Comparison of ENCODE assay signal across 19 cellular contexts in the genomic region with DNA sequence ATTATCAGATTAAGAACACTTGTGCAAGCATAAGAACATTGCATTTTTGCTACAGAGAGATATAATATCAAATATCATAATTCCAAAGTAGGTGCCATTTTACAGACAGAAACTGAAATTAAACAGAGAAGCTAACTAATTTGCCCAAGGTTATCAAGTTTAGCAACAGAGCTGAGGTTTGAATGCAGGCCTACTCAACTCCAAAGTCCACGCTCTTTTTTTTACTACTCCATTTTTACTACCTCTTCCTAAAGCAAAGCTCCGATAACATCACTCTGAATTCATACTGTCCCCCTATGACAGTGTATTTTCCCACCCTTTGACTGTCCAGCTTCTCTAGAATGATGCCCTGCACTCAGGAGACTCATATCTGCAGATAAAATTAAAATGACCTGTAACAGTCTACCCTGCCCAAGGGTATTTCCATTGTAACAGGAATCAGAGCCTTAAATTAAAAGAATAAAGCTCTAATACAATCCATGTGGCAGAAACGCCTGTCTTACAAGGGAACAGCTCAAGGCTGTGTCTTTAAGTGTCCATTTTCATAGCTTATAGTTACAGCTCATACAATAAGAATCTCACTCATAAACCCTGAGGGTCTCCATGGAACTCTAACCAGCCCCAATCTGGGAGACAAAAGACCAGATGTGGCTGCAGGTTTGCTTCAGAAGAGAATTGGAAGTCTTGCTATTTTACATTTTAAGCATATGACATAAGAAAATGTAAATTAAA. TPM values are rescaled to one million over a fixed set of nuclear protein-coding genes. Genes with fewer than 3 reads are reported as not detected.
DNase-seq lines count a peak whose midpoint lies in the region; ATAC-seq, FAIRE-seq and TF ChIP-seq lines count a peak whose summit lies in the region.
"Had no signal": no experiment of that assay in that cellular context is flagged by ENCODE, and none has a peak within 500 bp of the region (broad histone marks: within the 10 kb centered on the region; RNA-seq: fewer than 3 reads in every experiment).

No MANE protein-coding gene starts in this region.

- no peaks in the 10 kb centered on the region for H3K27me3 ChIP-seq in gastrocnemius medialis

- ATAC-seq in left lobe of liver (peak; percentile 44), gastrocnemius medialis (no peak), HG03196 (IDR thresholded peaks at IDR 0.05; ENCODE audit: unreplicated experiment) (no peak)
- ATAC-seq: GM12878 had no signal

- peaks cover 29 to 42% of the 10 kb centered on the region in 2 donors for H3K4me1 ChIP-seq in gastrocnemius medialis

- peak overlapping the region; percentile 4 to 81 (median 72) for H3K27ac ChIP-seq in gastrocnemius medialis

- H3K9me3 ChIP-seq in gastrocnemius medialis, result no peaks in the 10 kb centered on the region

- no peak for DNase-seq in GM19239 (ENCODE audit: insufficient read length, low spot score)
- peak; percentile 24 for DNase-seq in RPMI7951 (ENCODE audit: low read depth)
- DNase-seq in left lobe of liver (ENCODE audit: low spot score), result no peak
- no peak for DNase-seq in gastrocnemius medialis
- DNase-seq in DMS79 (lab: John Stamatoyannopoulos, UW), result no peak
- no peak for DNase-seq in DMS 273 (lab: John Stamatoyannopoulos, UW; ENCODE audit: unreplicated experiment)
- DNase-seq: DMS 273 treated with DMSO at 0.1 percent for 48 hours, HFFc6, MM.1S, NCI-H1092, NCI-H1436 treated with DMSO at 0.1 percent for 48 hours, NCI-H2029, OCI-M1, RPMI8226, SHP77 treated with DMSO at 0.1 percent for 48 hours had no signal

- in situ Hi-C loops in gastrocnemius medialis (cut with MboI; ENCODE audit: low sequenced_read_pairs in 4 of 4), result no loop called here

- intact Hi-C loops in gastrocnemius medialis (cut with DNase I; ENCODE audit: low total_unique reads), result loop anchor here (5.0 kb wide), 1 partner anchor 47 kb away; no protein-coding TSS in a partner anchor

- peaks cover 0 to 4% of the 10 kb centered on the region in 2 donors for H3K36me3 ChIP-seq in gastrocnemius medialis

- no peak for TF ChIP-seq POLR2A in gastrocnemius medialis (IDR thresholded peaks at IDR 0.05)

- peak; percentile 8 for FAIRE-seq in GM19239 (lab: Jason Lieb, UNC)
- FAIRE-seq: GM12878, GM18507, H1 had no signal

- H3K4me3 ChIP-seq in gastrocnemius medialis, result no peak overlapping the region
- H3K4me3 ChIP-seq: GM12878 had no signal

- no peak for TF ChIP-seq CTCF in gastrocnemius medialis (IDR thresholded peaks at IDR 0.05 in 4 of 5, conservative IDR thresholded peaks at IDR 0.05 in 1 of 5)

RNA-seq across cellular contexts. Expression of a gene that starts 36.8 kb away (rescaled TPM):
- total RNA-seq in RPMI7951 (2014; rRNA removed; shearing (Covaris generic)), result 33.5 and 34.8 TPM in 2 replicates
- 15.0 TPM for total RNA-seq in left lobe of liver
- total RNA-seq in gastrocnemius medialis, result 10 to 100 TPM; 10.3 to 22.5 (median 14.9) TPM

RNA-seq across cellular contexts. Expression of a gene that starts 44.4 kb away (rescaled TPM):
- total RNA-seq in RPMI7951 (2014; rRNA removed; shearing (Covaris generic)), result 4.7 and 6.0 TPM in 2 replicates
- total RNA-seq in left lobe of liver (0.70 TPM), gastrocnemius medialis (under 1 TPM; 0.11 to 0.91 (median 0.29) TPM)

RNA-seq across cellular contexts. Expression of a gene that starts 44.7 kb away (rescaled TPM):
- total RNA-seq in RPMI7951 (2014; rRNA removed; shearing (Covaris generic)), result 27.9 and 43.3 TPM in 2 replicates
- 12.5 TPM for total RNA-seq in left lobe of liver
- 10 to 100 TPM in 2 of 4 donors, 1 to 10 TPM in 2; 8.2 to 20.9 (median 9.8) TPM for total RNA-seq in gastrocnemius medialis
